Comparison of ENCODE assay signal across 7 cellular contexts in the genomic region with DNA sequence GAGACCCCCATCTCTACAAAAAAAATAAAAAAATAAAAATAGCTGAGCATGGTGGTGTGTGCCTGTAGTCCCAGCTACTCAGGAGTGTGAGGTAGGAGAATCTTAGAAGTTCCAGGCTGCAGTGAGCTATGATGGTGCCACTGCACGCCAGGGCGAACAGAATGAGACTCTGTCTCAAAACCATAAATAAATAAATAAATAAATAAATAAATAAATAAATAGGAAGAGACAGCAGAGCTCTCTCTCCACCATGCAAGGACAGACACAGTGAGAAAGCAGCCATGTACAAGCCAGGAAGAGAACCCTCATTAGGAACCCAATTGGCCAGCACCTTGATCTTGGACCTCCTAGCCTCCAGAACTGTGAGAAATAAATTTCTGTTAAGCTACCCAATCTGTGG.
"Had no signal": no experiment of that assay in that cellular context is flagged by ENCODE, and none has a peak within 500 bp of the region (broad histone marks: within the 10 kb centered on the region; RNA-seq: fewer than 3 reads in every experiment).

No MANE protein-coding gene starts in this region.

- ATAC-seq: HepG2, K562 had no signal

- DNase-seq: IMR-90, KBM-7, KG1 had no signal

- H3K4me3 ChIP-seq: K562 had no signal

- FAIRE-seq: HepG2, HTR-8/SVneo, K562 had no signal

- H3K27ac ChIP-seq: HL-60 had no signal
